In genomic region chr1:10071640-10072039, GRCh38 we compare ENCODE assay signal across 25 cellular contexts. TPM values are rescaled to one million over a fixed set of nuclear protein-coding genes. Genes with fewer than 3 reads are reported as not detected.
A peak's percentile ranks its signal among the peaks of the same experiment; 100 is the strongest.
DNase-seq lines count a peak whose midpoint lies in the region; ATAC-seq and TF ChIP-seq lines count a peak whose summit lies in the region.
"Had no signal": no experiment of that assay in that cellular context is flagged by ENCODE, and none has a peak within 500 bp of the region (broad histone marks: within the 10 kb centered on the region; RNA-seq: fewer than 3 reads in every experiment).

No MANE protein-coding gene starts in this region.

- TF ChIP-seq EP300 in suprapubic skin (IDR thresholded peaks at IDR 0.05): no peak

- H3K4me1 ChIP-seq in GM23338 (ENCODE audit: insufficient read depth): peaks cover 10% of the 10 kb centered on the region; the same call in 1 of the 2 replicates
- peaks cover 0 to 35% of the 10 kb centered on the region in 2 donors for H3K4me1 ChIP-seq in left lung
- peaks cover 59% of the 10 kb centered on the region for H3K4me1 ChIP-seq in suprapubic skin

- peaks cover 16% of the 10 kb centered on the region for H3K4me1 Mint-ChIP-seq in GM23338
- peaks cover 46% of the 10 kb centered on the region for H3K4me1 Mint-ChIP-seq in chondrocyte (ENCODE audit: low read depth)

- H2AFZ ChIP-seq in GM23338: no peak overlapping the region

- H3K36me3 Mint-ChIP-seq in GM23338 (ENCODE audit: low read depth) (no peaks in the 10 kb centered on the region; the same call in 2 of the 3 replicates), chondrocyte (ENCODE audit: low read depth) (peaks cover 1% of the 10 kb centered on the region)

- ATAC-seq in GM23338 (no peak), left lung (peak; percentile 40), HG03520 (IDR thresholded peaks at IDR 0.05; ENCODE audit: unreplicated experiment) (no peak), HG03280 (IDR thresholded peaks at IDR 0.05; ENCODE audit: unreplicated experiment) (no peak)
- ATAC-seq: A549, GM12878, HCT116 had no signal

- no peaks in the 10 kb centered on the region for H3K27me3 ChIP-seq in GM23338 (ENCODE audit: insufficient read depth)
- H3K27me3 ChIP-seq in left lung: no peaks in the 10 kb centered on the region
- H3K27me3 ChIP-seq in suprapubic skin: no peaks in the 10 kb centered on the region
- H3K27me3 ChIP-seq: Peyer's patch, SJSA1 had no signal

- no peaks in the 10 kb centered on the region for H3F3A ChIP-seq in GM23338 (replicated peaks; ENCODE audit: low read depth)

- H3K4me3 ChIP-seq in GM23338: no peak overlapping the region
- no peak overlapping the region for H3K4me3 ChIP-seq in left lung
- H3K4me3 ChIP-seq in suprapubic skin: no peak overlapping the region
- H3K4me3 ChIP-seq: A549, GM12878, Peyer's patch, SJSA1 had no signal

- peaks cover 83% of the 10 kb centered on the region for H3K79me2 ChIP-seq in GM23338 (replicated peaks; ENCODE audit: insufficient read depth)

- H3K4me3 Mint-ChIP-seq in GM23338 (no peak overlapping the region), chondrocyte (ENCODE audit: unreplicated experiment) (no peak overlapping the region)
- H3K4me3 Mint-ChIP-seq: B cell, CD14-positive monocyte, IgD-negative memory B cell had no signal

- DNase-seq in GM23338 (ENCODE audit: low spot score): no peak
- no peak for DNase-seq in chondrocyte (ENCODE audit: low spot score)
- no peak for DNase-seq in left lung
- no peak for DNase-seq in suprapubic skin (ENCODE audit: low spot score in 2 of 2)
- DNase-seq in superior temporal gyrus (ENCODE audit: extremely low spot score): no peak
- DNase-seq in RWPE1 (ENCODE audit: low spot score): no peak
- DNase-seq: COR-L47, DMS 273 treated with DMSO at 0.1 percent for 48 hours, DND-41, GOT3, MV-4-11, NCI-H1105 treated with DMSO at 0.1 percent for 48 hours, NCI-H1694 treated with DMSO at 0.1 percent for 48 hours, NCI-H446, NCI-H526, Peyer's patch had no signal

- CTCF ChIA-PET in RWPE1 (lab: Yijun Ruan, JAX): no interaction called here

- H3K9me3 Mint-ChIP-seq in GM23338 (no peaks in the 10 kb centered on the region), chondrocyte (ENCODE audit: low read depth) (no peaks in the 10 kb centered on the region)
- H3K9me3 Mint-ChIP-seq: CD14-positive monocyte, IgD-negative memory B cell had no signal

- H3K27ac Mint-ChIP-seq in GM23338 (0 out of 2 replicates have a peak overlapping the region, but pooled peaks have one; percentile 24), chondrocyte (ENCODE audit: unreplicated experiment) (peak overlapping the region; percentile 68)
- H3K27ac Mint-ChIP-seq: B cell, CD14-positive monocyte, IgD-negative memory B cell had no signal

- H3K9me2 ChIP-seq in GM23338 (ENCODE audit: insufficient read depth): no peaks in the 10 kb centered on the region

- H3K4me2 ChIP-seq in GM23338: no peak overlapping the region
- H3K4me2 ChIP-seq: A549 had no signal

- no peak overlapping the region for H3K27ac ChIP-seq in GM23338 (ENCODE audit: low read depth)
- H3K27ac ChIP-seq in left lung: no peak overlapping the region
- peak overlapping the region; percentile 65 for H3K27ac ChIP-seq in suprapubic skin
- H3K27ac ChIP-seq in RWPE1: no peak overlapping the region
- H3K27ac ChIP-seq: A549, Peyer's patch, SJSA1 had no signal

- intact Hi-C loops in left lung (cut with DNase I): no loop called here

- 60% methylated on average over 6 of the region's 6 CpGs for WGBS in suprapubic skin

- H3K9me3 ChIP-seq in left lung (no peaks in the 10 kb centered on the region), suprapubic skin (no peaks in the 10 kb centered on the region)
- H3K9me3 ChIP-seq: A549, Peyer's patch, SJSA1 had no signal

- H3K36me3 ChIP-seq in GM23338 (ENCODE audit: insufficient read depth) (no peaks in the 10 kb centered on the region), left lung (peaks cover 0 to 7% of the 10 kb centered on the region in 2 donors), suprapubic skin (no peaks in the 10 kb centered on the region)

- no peaks in the 10 kb centered on the region for H3K27me3 Mint-ChIP-seq in GM23338 (ENCODE audit: insufficient read depth, low read depth, poor library complexity)
- no peaks in the 10 kb centered on the region for H3K27me3 Mint-ChIP-seq in chondrocyte (ENCODE audit: low read depth)
- H3K27me3 Mint-ChIP-seq: B cell, IgD-negative memory B cell had no signal

- peaks cover 13% of the 10 kb centered on the region for H4K20me1 ChIP-seq in GM23338 (replicated peaks; ENCODE audit: insufficient read depth)

- no peak for TF ChIP-seq POLR2A in suprapubic skin (IDR thresholded peaks at IDR 0.05)

- POLR2A ChIA-PET in RWPE1 (lab: Yijun Ruan, JAX; ENCODE audit: low non-redundant PET): no interaction called here

- no peak for TF ChIP-seq CTCF in GM23338 (conservative IDR thresholded peaks at IDR 0.05; ENCODE audit: low read depth in 2 of 2)
- no peak for TF ChIP-seq CTCF in chondrocyte (IDR thresholded peaks at IDR 0.05)
- TF ChIP-seq CTCF in left lung (IDR thresholded peaks at IDR 0.05): no peak
- TF ChIP-seq CTCF in suprapubic skin (IDR thresholded peaks at IDR 0.05): no peak
- TF ChIP-seq CTCF in RWPE1 (conservative IDR thresholded peaks at IDR 0.05; ENCODE audit: low read depth): no peak

TF ChIP-seq in GM23338, 12 proteins besides CTCF, POLR2A, EP300 and RAD21 (continues in another document):
- TF ChIP-seq REST (IDR thresholded peaks at IDR 0.05; ENCODE audit: unreplicated experiment) (no peak), NANOG (IDR thresholded peaks at IDR 0.05; ENCODE audit: borderline replicate concordance) (no peak), POLR2AphosphoS5 (IDR thresholded peaks at IDR 0.05; ENCODE audit: low read depth) (no peak)
- TF ChIP-seq, protein P1, sequence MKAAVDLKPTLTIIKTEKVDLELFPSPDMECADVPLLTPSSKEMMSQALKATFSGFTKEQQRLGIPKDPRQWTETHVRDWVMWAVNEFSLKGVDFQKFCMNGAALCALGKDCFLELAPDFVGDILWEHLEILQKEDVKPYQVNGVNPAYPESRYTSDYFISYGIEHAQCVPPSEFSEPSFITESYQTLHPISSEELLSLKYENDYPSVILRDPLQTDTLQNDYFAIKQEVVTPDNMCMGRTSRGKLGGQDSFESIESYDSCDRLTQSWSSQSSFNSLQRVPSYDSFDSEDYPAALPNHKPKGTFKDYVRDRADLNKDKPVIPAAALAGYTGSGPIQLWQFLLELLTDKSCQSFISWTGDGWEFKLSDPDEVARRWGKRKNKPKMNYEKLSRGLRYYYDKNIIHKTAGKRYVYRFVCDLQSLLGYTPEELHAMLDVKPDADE (IDR thresholded peaks at IDR 0.05): no peak

RNA-seq across cellular contexts. Expression of gene UBE4B, which starts 38.9 kb away (rescaled TPM):
- 76.5 and 115 TPM in 2 replicates for total RNA-seq in GM23338 (2014; rRNA removed; shearing (Covaris generic))
- 27.9 and 28.4 TPM in 2 replicates for polyA plus RNA-seq in GM23338 (2016; fragmentation: Nextera tagmentation; extraction: Ambion mirVana)
- total RNA-seq in chondrocyte (46.3 to 51.9 TPM (median 47.1 TPM) in 3 replicates), left lung (10 to 100 TPM; 38.0 to 44.0 TPM), suprapubic skin (100 to 1,000 TPM in 2 of 4 donors, 10 to 100 TPM in 2; 65.6 to 145 (median 96.5) TPM)
